Comparison of ENCODE assay signal across 23 cellular contexts in the genomic region with DNA sequence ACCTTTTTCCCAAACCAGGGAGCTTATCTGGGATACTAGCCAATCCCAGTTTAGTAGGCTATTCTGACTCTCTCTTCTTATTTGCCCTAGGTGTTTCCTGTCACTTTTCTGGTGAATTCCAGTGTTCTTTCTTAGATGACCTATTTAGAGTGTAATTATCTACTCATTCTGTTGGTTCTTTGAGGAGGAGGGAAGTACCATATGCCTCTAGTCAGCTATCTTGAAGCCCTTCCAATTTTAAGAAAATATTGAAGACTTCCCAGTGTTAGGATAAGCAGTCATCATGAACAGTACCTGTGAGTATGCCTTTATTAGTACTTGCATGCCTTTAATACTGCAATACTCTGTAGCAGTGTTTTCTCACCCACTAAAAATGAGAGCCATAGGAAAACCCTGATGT.
DNase-seq lines count a peak whose midpoint lies in the region; ATAC-seq, FAIRE-seq and TF ChIP-seq lines count a peak whose summit lies in the region.
"Had no signal": no experiment of that assay in that cellular context is flagged by ENCODE, and none has a peak within 500 bp of the region (broad histone marks: within the 10 kb centered on the region; RNA-seq: fewer than 3 reads in every experiment).

No MANE protein-coding gene starts in this region.

- H3K27ac ChIP-seq in astrocyte (ENCODE audit: low read depth, low read length) (no peak overlapping the region), small intestine (ENCODE audit: low read depth in 1 of 2, low read length in 1 of 2) (no peak overlapping the region)
- H3K27ac ChIP-seq: A549; BLaER1 treated with 17β-estradiol and CSF1 and Interleukin-3, amounts not matched to agents 10 nM and 100 nM had no signal

- H3K27me3 ChIP-seq in astrocyte (ENCODE audit: insufficient read depth, low read length), result no peaks in the 10 kb centered on the region
- no peaks in the 10 kb centered on the region for H3K27me3 ChIP-seq in small intestine (ENCODE audit: control insufficient read depth in 2 of 2, insufficient read depth in 2 of 2, low read length in 2 of 2)
- H3K27me3 ChIP-seq: BE2C; BLaER1 treated with 17β-estradiol and CSF1 and Interleukin-3, amounts not matched to agents 10 nM and 100 nM had no signal

- no peak overlapping the region for H3K4me2 ChIP-seq in astrocyte (ENCODE audit: low read length)
- H3K4me2 ChIP-seq: A549; BLaER1 treated with 17β-estradiol and CSF1 and Interleukin-3, amounts not matched to agents 10 nM and 100 nM had no signal

- no peak overlapping the region for H3K9ac ChIP-seq in astrocyte (ENCODE audit: low read length)
- H3K9ac ChIP-seq: BLaER1 treated with 17β-estradiol and CSF1 and Interleukin-3, amounts not matched to agents 10 nM and 100 nM had no signal

- H3K27ac Mint-ChIP-seq in astrocyte (ENCODE audit: unreplicated experiment), result no peak overlapping the region
- H3K27ac Mint-ChIP-seq: CD14-positive monocyte; CD4-positive, alpha-beta T cell; CD8-positive, alpha-beta memory T cell had no signal

- H3K79me2 ChIP-seq in astrocyte (ENCODE audit: insufficient read depth, low read length), result no peaks in the 10 kb centered on the region

- TF ChIP-seq CTCF in astrocyte (IDR thresholded peaks at IDR 0.05; ENCODE audit: insufficient read depth, low read depth, low read length), result no peak

- H3K4me3 Mint-ChIP-seq in astrocyte (ENCODE audit: unreplicated experiment), result no peak overlapping the region
- H3K4me3 Mint-ChIP-seq: CD14-positive monocyte; CD4-positive, alpha-beta T cell; CD8-positive, alpha-beta memory T cell had no signal

- H3K9me3 Mint-ChIP-seq in astrocyte (ENCODE audit: unreplicated experiment), result no peaks in the 10 kb centered on the region

- H3K9me3 ChIP-seq in astrocyte (ENCODE audit: insufficient read depth, low read depth, low read length), result no peaks in the 10 kb centered on the region
- no peaks in the 10 kb centered on the region for H3K9me3 ChIP-seq in small intestine (ENCODE audit: control insufficient read depth, low read depth)
- H3K9me3 ChIP-seq: A549; BE2C; BLaER1 treated with 17β-estradiol and CSF1 and Interleukin-3, amounts not matched to agents 10 nM and 100 nM; HAP-1 had no signal

- H3K4me1 ChIP-seq in astrocyte (ENCODE audit: insufficient read depth, low read length) (peaks cover 6% of the 10 kb centered on the region), small intestine (ENCODE audit: control insufficient read depth in 2 of 2, insufficient read depth in 1 of 2, low read depth in 1 of 2, low read length in 1 of 2) (no peaks in the 10 kb centered on the region)
- H3K4me1 ChIP-seq: A549; BLaER1 treated with 17β-estradiol and CSF1 and Interleukin-3, amounts not matched to agents 10 nM and 100 nM; HAP-1 had no signal

- no peaks in the 10 kb centered on the region for H3K36me3 Mint-ChIP-seq in astrocyte (ENCODE audit: low read depth, unreplicated experiment)
- H3K36me3 Mint-ChIP-seq: CD14-positive monocyte; CD8-positive, alpha-beta memory T cell had no signal

- H3K4me3 ChIP-seq in astrocyte (ENCODE audit: insufficient read depth, low read depth, low read length) (no peak overlapping the region), small intestine (ENCODE audit: low read depth in 1 of 2, low read length in 2 of 2) (no peak overlapping the region)
- H3K4me3 ChIP-seq: A549; BLaER1 treated with 17β-estradiol and CSF1 and Interleukin-3, amounts not matched to agents 10 nM and 100 nM; HAP-1 had no signal

- no peaks in the 10 kb centered on the region for H4K20me1 ChIP-seq in astrocyte (ENCODE audit: insufficient read depth, low read length)
- H4K20me1 ChIP-seq: BLaER1 treated with 17β-estradiol and CSF1 and Interleukin-3, amounts not matched to agents 10 nM and 100 nM had no signal

- H2AFZ ChIP-seq in astrocyte (ENCODE audit: low read depth, low read length), result no peak overlapping the region

- peak; percentile 1 for DNase-seq in GM03348 (ENCODE audit: low spot score)
- peak; percentile 8 for DNase-seq in astrocyte (ENCODE audit: low read depth)
- DNase-seq in fibroblast of peridontal ligament (ENCODE audit: extremely low read depth), result peak; percentile 7
- DNase-seq in small intestine, result no peak
- no peak for DNase-seq in SK-N-DZ (ENCODE audit: low spot score)
- DNase-seq: 8988T; ACHN; AML-193; BE2C; CD4-positive, alpha-beta T cell; CD8-positive, alpha-beta memory T cell; DMS 273 treated with DMSO at 0.1 percent for 48 hours; DMS79; GF-D8; GOT3 had no signal

- FAIRE-seq in astrocyte (lab: Jason Lieb, UNC) (no peak), small intestine (lab: Jason Lieb, UNC) (no peak)
- FAIRE-seq: A549, D721Med, GM12892, H54 had no signal

- no peak for ATAC-seq in GM18502 (IDR thresholded peaks at IDR 0.05; ENCODE audit: poor library complexity, unreplicated experiment)
- ATAC-seq: A549 had no signal

- no peaks in the 10 kb centered on the region for H3K36me3 ChIP-seq in astrocyte (ENCODE audit: insufficient read depth, low read length)
- no peaks in the 10 kb centered on the region for H3K36me3 ChIP-seq in small intestine (ENCODE audit: control insufficient read depth in 2 of 2, insufficient read depth in 2 of 2, low read length in 2 of 2)
- H3K36me3 ChIP-seq: BE2C; BLaER1 treated with 17β-estradiol and CSF1 and Interleukin-3, amounts not matched to agents 10 nM and 100 nM; HAP-1 had no signal

- H3K4me1 Mint-ChIP-seq in astrocyte (ENCODE audit: low read depth, unreplicated experiment), result peaks cover 2% of the 10 kb centered on the region
- H3K4me1 Mint-ChIP-seq: CD14-positive monocyte; CD8-positive, alpha-beta memory T cell had no signal

- H3K27me3 Mint-ChIP-seq in astrocyte (ENCODE audit: low read depth, unreplicated experiment), result peaks cover 2% of the 10 kb centered on the region
- H3K27me3 Mint-ChIP-seq: CD4-positive, alpha-beta T cell; CD8-positive, alpha-beta memory T cell had no signal

Comparison
In these comparisons a context has a peak if more than half of its experiments do, and no peak if none do; other contexts are left out.
1. DNase-seq: peak in GM03348 (single experiment), astrocyte (single experiment) and fibroblast of peridontal ligament (single experiment); none in small intestine (single experiment) and SK-N-DZ (single experiment).